ENCODE assay signal across 19 cellular contexts in the genomic region with DNA sequence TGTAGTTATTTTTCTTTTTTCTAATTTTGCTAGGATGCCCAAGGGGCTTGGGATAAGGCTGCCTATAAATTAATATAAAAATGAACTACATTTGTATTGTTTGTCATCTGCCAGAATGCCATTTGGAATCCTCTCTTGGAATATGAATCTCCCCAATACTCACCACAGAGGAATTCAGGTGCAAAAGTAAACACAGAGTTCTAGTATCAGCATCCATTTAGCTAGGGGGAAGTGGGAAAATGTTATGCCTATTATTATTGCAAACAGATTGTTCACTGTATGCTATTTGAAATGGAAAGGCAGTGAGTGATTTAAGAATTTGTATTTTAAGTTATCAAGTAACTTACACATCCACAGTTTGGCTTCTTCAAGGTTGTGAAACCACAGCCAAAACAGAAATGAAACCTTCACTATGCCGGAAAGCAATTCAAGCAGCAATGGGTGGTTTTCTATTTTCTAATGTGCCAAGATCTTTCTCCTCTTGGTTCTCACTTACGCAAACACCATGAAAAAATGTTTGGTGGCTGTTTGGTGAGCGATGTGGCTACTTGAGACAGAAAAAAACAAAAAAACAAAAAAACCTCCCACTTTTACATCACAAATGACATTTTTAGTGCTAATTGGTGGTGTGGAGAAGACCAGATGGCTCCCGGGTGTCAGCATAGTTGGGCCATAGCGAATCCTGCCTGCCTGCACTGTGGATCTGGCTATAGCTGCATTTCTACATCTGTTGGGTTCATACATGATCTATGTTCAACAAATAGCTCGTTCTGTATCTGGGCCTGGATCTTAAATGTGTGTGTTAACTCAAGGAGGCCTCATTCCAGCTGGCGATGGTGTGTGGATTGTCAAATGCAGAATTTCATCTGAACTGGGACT.
DNase-seq lines count a peak whose midpoint lies in the region; ATAC-seq and TF ChIP-seq lines count a peak whose summit lies in the region.
"Had no signal": no experiment of that assay in that cellular context is flagged by ENCODE, and none has a peak within 500 bp of the region (broad histone marks: within the 10 kb centered on the region; RNA-seq: fewer than 3 reads in every experiment).

No MANE protein-coding gene starts in this region.

- H3K9me3 ChIP-seq in RWPE2 (ENCODE audit: severe bottlenecking), result no peaks in the 10 kb centered on the region

- H2AFZ ChIP-seq in GM23338, result peak overlapping the region; percentile 4; the same call in 1 of the 2 replicates

- TF ChIP-seq CTCF in GM23338 (conservative IDR thresholded peaks at IDR 0.05; ENCODE audit: low read depth in 2 of 2), result no peak
- no peak for TF ChIP-seq CTCF in RWPE2 (IDR thresholded peaks at IDR 0.05; ENCODE audit: poor library complexity, severe bottlenecking)

- ATAC-seq in GM23338, result no peak
- ATAC-seq in RWPE2 (ENCODE audit: low read depth), result peak; percentile 81
- ATAC-seq in HG03442 (IDR thresholded peaks at IDR 0.05; ENCODE audit: unreplicated experiment), result no peak
- no peak for ATAC-seq in HG03460 (IDR thresholded peaks at IDR 0.05; ENCODE audit: unreplicated experiment)
- ATAC-seq: activated CD8-positive, alpha-beta T cell treated with anti-CD3 and anti-CD28 coated beads, Interleukin-2, amount 10 ng/mL, durations not matched to agents 7 days and 5 days; activated naive CD8-positive, alpha-beta T cell treated with anti-CD3 and anti-CD28 coated beads, Interleukin-2, amount 50 U/mL, for 24 hours; WTC11 had no signal

- H3K27ac ChIP-seq in GM23338 (ENCODE audit: low read depth) (no peak overlapping the region), RWPE2 (ENCODE audit: poor library complexity, severe bottlenecking) (peak overlapping the region; percentile 31)

- no peaks in the 10 kb centered on the region for H3K79me2 ChIP-seq in GM23338 (replicated peaks; ENCODE audit: insufficient read depth)

- H3K4me3 Mint-ChIP-seq in GM23338, result no peak overlapping the region
- H3K4me3 Mint-ChIP-seq: activated CD8-positive, alpha-beta T cell treated with anti-CD3 and anti-CD28 coated beads, Interleukin-2, amount 10 ng/mL, durations not matched to agents 7 days and 5 days; activated naive CD8-positive, alpha-beta T cell treated with anti-CD3 and anti-CD28 coated beads, Interleukin-2, amount 50 U/mL, for 24 hours; WTC11 had no signal

- H3K4me2 ChIP-seq in GM23338, result no peak overlapping the region

- no peak overlapping the region for H3K27ac Mint-ChIP-seq in GM23338
- H3K27ac Mint-ChIP-seq: activated CD8-positive, alpha-beta T cell treated with anti-CD3 and anti-CD28 coated beads, Interleukin-2, amount 10 ng/mL, durations not matched to agents 7 days and 5 days; activated naive CD8-positive, alpha-beta T cell treated with anti-CD3 and anti-CD28 coated beads, Interleukin-2, amount 50 U/mL, for 24 hours; WTC11 had no signal

- H3K4me3 ChIP-seq in GM23338 (no peak overlapping the region), RWPE2 (ENCODE audit: severe bottlenecking) (no peak overlapping the region)

- peaks cover 3% of the 10 kb centered on the region; the same call in 2 of the 3 replicates for H3K9me3 Mint-ChIP-seq in GM23338
- H3K9me3 Mint-ChIP-seq: activated naive CD8-positive, alpha-beta T cell treated with anti-CD3 and anti-CD28 coated beads, Interleukin-2, amount 50 U/mL, for 24 hours had no signal

- H3K4me1 Mint-ChIP-seq in GM23338, result peaks cover 3% of the 10 kb centered on the region; the same call in 1 of the 3 replicates
- H3K4me1 Mint-ChIP-seq: activated naive CD8-positive, alpha-beta T cell treated with anti-CD3 and anti-CD28 coated beads, Interleukin-2, amount 50 U/mL, for 24 hours had no signal

- H3F3A ChIP-seq in GM23338 (replicated peaks; ENCODE audit: low read depth), result no peaks in the 10 kb centered on the region

- H3K27me3 ChIP-seq in GM23338 (ENCODE audit: insufficient read depth), result no peaks in the 10 kb centered on the region
- no peaks in the 10 kb centered on the region for H3K27me3 ChIP-seq in RWPE2 (ENCODE audit: insufficient read depth, poor library complexity, severe bottlenecking)

- no peaks in the 10 kb centered on the region for H3K36me3 ChIP-seq in GM23338 (ENCODE audit: insufficient read depth)
- H3K36me3 ChIP-seq in RWPE2 (ENCODE audit: low read depth), result no peaks in the 10 kb centered on the region

- H3K36me3 Mint-ChIP-seq in GM23338 (ENCODE audit: low read depth), result no peaks in the 10 kb centered on the region
- H3K36me3 Mint-ChIP-seq: WTC11 had no signal

- no peaks in the 10 kb centered on the region for H3K27me3 Mint-ChIP-seq in GM23338 (ENCODE audit: insufficient read depth, low read depth, poor library complexity)
- H3K27me3 Mint-ChIP-seq: activated naive CD8-positive, alpha-beta T cell treated with anti-CD3 and anti-CD28 coated beads, Interleukin-2, amount 50 U/mL, for 24 hours had no signal

- no peaks in the 10 kb centered on the region for H4K20me1 ChIP-seq in GM23338 (replicated peaks; ENCODE audit: insufficient read depth)

- DNase-seq in AG08395 (ENCODE audit: low spot score) (peak; percentile 58), GM23338 (ENCODE audit: low spot score) (no peak), RWPE2 (ENCODE audit: low spot score) (no peak), fibroblast of peridontal ligament (ENCODE audit: extremely low read depth) (peak; percentile 62), RKO (ENCODE audit: low spot score) (no peak), NCI-H2029 treated with DMSO at 0.1 percent for 48 hours (lab: John Stamatoyannopoulos, UW) (no peak)
- DNase-seq: activated CD8-positive, alpha-beta T cell treated with anti-CD3 and anti-CD28 coated beads, Interleukin-2, amount 10 ng/mL, durations not matched to agents 7 days and 5 days; activated naive CD8-positive, alpha-beta T cell treated with anti-CD3 and anti-CD28 coated beads, Interleukin-2, amount 50 U/mL, for 24 hours; AML-193; Calu3; GF-D8; head of caudate nucleus; islet precursor cell; mesendoderm; NCI-H2081 treated with DMSO at 0.1 percent for 48 hours; NCI-H524 had no signal

- H3K4me1 ChIP-seq in GM23338 (ENCODE audit: insufficient read depth) (no peaks in the 10 kb centered on the region), RWPE2 (ENCODE audit: insufficient read depth, poor library complexity, severe bottlenecking) (peaks cover 9% of the 10 kb centered on the region)

- H3K9me2 ChIP-seq in GM23338 (ENCODE audit: insufficient read depth), result 0 out of 2 replicates have a peak, but pooled peaks cover 3% of the 10 kb centered on the region

TF ChIP-seq in GM23338, 12 proteins besides CTCF, POLR2A, EP300 and RAD21:
- no peak for TF ChIP-seq JUNB (IDR thresholded peaks at IDR 0.05; ENCODE audit: unreplicated experiment)
- no peak for TF ChIP-seq NANOG (IDR thresholded peaks at IDR 0.05; ENCODE audit: borderline replicate concordance)
- TF ChIP-seq EZH2phosphoT487 (IDR thresholded peaks at IDR 0.05; ENCODE audit: unreplicated experiment), result no peak
- TF ChIP-seq STAT1 (IDR thresholded peaks at IDR 0.05; ENCODE audit: unreplicated experiment), result no peak

Comparison
In these comparisons a context has a peak if more than half of its experiments do, and no peak if none do; other contexts are left out.
1. DNase-seq: peak in AG08395 (single experiment) and fibroblast of peridontal ligament (single experiment); none in GM23338 (single experiment), RWPE2 (single experiment), RKO (single experiment) and NCI-H2029 treated with DMSO at 0.1 percent for 48 hours (single experiment).